Comparison of ENCODE assay signal across 17 cellular contexts in the genomic region with DNA sequence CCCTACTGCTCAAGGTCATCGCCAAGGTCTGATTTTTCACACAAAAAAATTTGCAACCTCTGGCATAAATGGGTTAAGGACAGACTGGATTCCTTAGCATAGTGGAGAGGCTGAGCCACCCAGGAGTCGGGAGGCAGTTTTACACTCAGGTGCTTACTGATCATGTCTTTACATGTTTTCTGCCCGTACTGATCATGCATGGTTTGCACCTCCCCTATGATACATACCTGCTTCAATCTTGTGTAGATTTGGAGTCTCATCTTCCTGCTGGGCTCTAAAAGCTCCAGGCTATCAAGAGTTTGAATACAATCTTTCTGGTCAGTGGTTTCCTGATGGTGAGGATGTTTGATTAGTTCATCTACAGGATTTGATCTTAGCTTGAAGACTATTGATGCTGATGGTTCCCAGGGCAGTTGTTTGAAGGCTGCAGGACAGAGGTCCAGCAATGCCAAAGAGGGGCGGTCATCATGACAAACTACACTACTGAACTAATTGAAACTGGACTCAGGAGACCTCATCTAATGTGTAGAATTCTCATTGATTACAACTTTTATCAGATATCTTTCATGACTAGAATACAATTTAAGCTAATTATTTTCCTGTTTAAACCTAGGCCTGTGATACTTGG. TPM values are rescaled to one million over a fixed set of nuclear protein-coding genes. Genes with fewer than 3 reads are reported as not detected.
DNase-seq lines count a peak whose midpoint lies in the region; ATAC-seq, FAIRE-seq and TF ChIP-seq lines count a peak whose summit lies in the region.
"Had no signal": no experiment of that assay in that cellular context is flagged by ENCODE, and none has a peak within 500 bp of the region (broad histone marks: within the 10 kb centered on the region; RNA-seq: fewer than 3 reads in every experiment).

No MANE protein-coding gene starts in this region.

- no peak overlapping the region for H3K4me2 ChIP-seq in PC-3 (ENCODE audit: low read length)

- no TSS peak for BruUV-seq in PC-3 (replicated peaks; lab: Mats Ljungman, UMichigan)

- H3K36me3 Mint-ChIP-seq in T-helper 2 cell treated with Interferon-gamma antibody and Interleukin-4, amounts not matched to agents 5 μg/mL and 100 μg/mL, for 36 hours (ENCODE audit: low read depth), result peaks cover 74% of the 10 kb centered on the region
- peaks cover 78% of the 10 kb centered on the region for H3K36me3 Mint-ChIP-seq in activated naive CD8-positive, alpha-beta T cell treated with anti-CD3 and anti-CD28 coated beads, Interleukin-2, amount 50 U/mL, for 24 hours (ENCODE audit: low read depth)
- peaks cover 26% of the 10 kb centered on the region for H3K36me3 Mint-ChIP-seq in memory B cell

- no peaks in the 10 kb centered on the region for H3K9me2 ChIP-seq in PC-3 (replicated peaks; ENCODE audit: low read length)

- CTCF ChIA-PET in PC-3 (lab: Charles Lee), result no interaction called here

- no peaks in the 10 kb centered on the region for H3K27me3 ChIP-seq in PC-3 (ENCODE audit: low read length)
- H3K27me3 ChIP-seq: spleen had no signal

- peak overlapping the region; percentile 8 for H3K27ac Mint-ChIP-seq in T-helper 2 cell treated with Interferon-gamma antibody and Interleukin-4, amounts not matched to agents 5 μg/mL and 100 μg/mL, for 36 hours
- H3K27ac Mint-ChIP-seq in activated naive CD8-positive, alpha-beta T cell treated with anti-CD3 and anti-CD28 coated beads, Interleukin-2, amount 50 U/mL, for 24 hours, result peak overlapping the region; percentile 81
- H3K27ac Mint-ChIP-seq in memory B cell, result peak overlapping the region; percentile 31

- H3K4me3 Mint-ChIP-seq in T-helper 2 cell treated with Interferon-gamma antibody and Interleukin-4, amounts not matched to agents 5 μg/mL and 100 μg/mL, for 36 hours, result no peak overlapping the region
- H3K4me3 Mint-ChIP-seq in activated naive CD8-positive, alpha-beta T cell treated with anti-CD3 and anti-CD28 coated beads, Interleukin-2, amount 50 U/mL, for 24 hours, result no peak overlapping the region
- H3K4me3 Mint-ChIP-seq in memory B cell, result no peak overlapping the region

- H3K4me1 ChIP-seq in PC-3 (ENCODE audit: insufficient read depth, low read length) (peaks cover 8% of the 10 kb centered on the region), kidney (ENCODE audit: control insufficient read depth in 1 of 2, insufficient read depth in 1 of 2, low read depth in 1 of 2, low read length in 2 of 2) (no peaks in the 10 kb centered on the region)

- H4K20me1 ChIP-seq in PC-3 (ENCODE audit: low read length), result peaks cover 5% of the 10 kb centered on the region; the same call in 1 of the 2 replicates

- no peak overlapping the region for H2AFZ ChIP-seq in PC-3 (ENCODE audit: low read length)

- peaks cover 14% of the 10 kb centered on the region for H3K4me1 Mint-ChIP-seq in T-helper 2 cell treated with Interferon-gamma antibody and Interleukin-4, amounts not matched to agents 5 μg/mL and 100 μg/mL, for 36 hours (ENCODE audit: low read depth)
- peaks cover 27% of the 10 kb centered on the region for H3K4me1 Mint-ChIP-seq in activated naive CD8-positive, alpha-beta T cell treated with anti-CD3 and anti-CD28 coated beads, Interleukin-2, amount 50 U/mL, for 24 hours
- peaks cover 17% of the 10 kb centered on the region for H3K4me1 Mint-ChIP-seq in memory B cell

- no peak for DNase-seq in T-helper 2 cell treated with Interferon-gamma antibody and Interleukin-4, amounts not matched to agents 5 μg/mL and 100 μg/mL, for 36 hours (ENCODE audit: low spot score)
- DNase-seq in T-helper 2 cell (no peak), HPDE6-E6E7 (ENCODE audit: extremely low spot score) (peak; percentile 79), memory B cell (ENCODE audit: low spot score in 2 of 2) (no peak), PC-3 (no peak), islet precursor cell (no peak), kidney (no peak)
- no peak for DNase-seq in activated naive CD8-positive, alpha-beta T cell treated with anti-CD3 and anti-CD28 coated beads, Interleukin-2, amount 50 U/mL, for 24 hours
- DNase-seq: C1 segment of cervical spinal cord; effector CD4-positive, alpha-beta T cell; foreskin fibroblast; left ventricle myocardium superior; NCI-H1092 treated with DMSO at 0.1 percent for 48 hours; NCI-H748 treated with DMSO at 0.1 percent for 48 hours; spleen; stimulated activated naive CD4-positive, alpha-beta T cell; trophoblast cell had no signal

- H3K9ac ChIP-seq in PC-3 (ENCODE audit: low read length) (no peak overlapping the region), kidney (ENCODE audit: low read length in 2 of 2) (no peak overlapping the region)

- no peak for ATAC-seq in activated naive CD8-positive, alpha-beta T cell treated with anti-CD3 and anti-CD28 coated beads, Interleukin-2, amount 50 U/mL, for 24 hours
- no peak for ATAC-seq in memory B cell (ENCODE audit: low read depth)
- ATAC-seq in PC-3, result no peak
- ATAC-seq: left ventricle myocardium superior had no signal

- FAIRE-seq in kidney (lab: Jason Lieb, UNC), result no peak

- H3K4me3 ChIP-seq in PC-3 (ENCODE audit: low read length) (no peak overlapping the region), kidney (ENCODE audit: low read length in 2 of 2) (no peak overlapping the region)
- H3K4me3 ChIP-seq: spleen had no signal

- H3K27ac ChIP-seq in PC-3 (ENCODE audit: low read length), result no peak overlapping the region
- H3K27ac ChIP-seq in kidney (ENCODE audit: low read depth in 2 of 2, low read length in 2 of 2), result no peak overlapping the region
- H3K27ac ChIP-seq: spleen had no signal

- H3K9me3 Mint-ChIP-seq in T-helper 2 cell treated with Interferon-gamma antibody and Interleukin-4, amounts not matched to agents 5 μg/mL and 100 μg/mL, for 36 hours, result no peaks in the 10 kb centered on the region
- H3K9me3 Mint-ChIP-seq in activated naive CD8-positive, alpha-beta T cell treated with anti-CD3 and anti-CD28 coated beads, Interleukin-2, amount 50 U/mL, for 24 hours, result no peaks in the 10 kb centered on the region
- no peaks in the 10 kb centered on the region for H3K9me3 Mint-ChIP-seq in memory B cell

- intact Hi-C loops in PC-3 (cut with micrococcal nuclease), result no loop called here
- intact Hi-C loops in kidney (cut with DNase I), result no loop called here

- H3K79me2 ChIP-seq in PC-3 (ENCODE audit: low read length), result peaks cover 23% of the 10 kb centered on the region

- TF ChIP-seq CTCF in PC-3 (conservative IDR thresholded peaks at IDR 0.05; ENCODE audit: low read depth, low read length) (no peak), kidney (IDR thresholded peaks at IDR 0.05; ENCODE audit: borderline replicate concordance, extremely low read depth, insufficient read depth) (no peak)

- H3K9me3 ChIP-seq in PC-3 (ENCODE audit: low read length) (no peaks in the 10 kb centered on the region), kidney (ENCODE audit: control insufficient read depth in 1 of 2, low read length in 2 of 2) (no peaks in the 10 kb centered on the region)
- H3K9me3 ChIP-seq: spleen had no signal

- POLR2A ChIA-PET in PC-3 (lab: Charles Lee; ENCODE audit: unreplicated experiment), result no interaction called here

- H3K36me3 ChIP-seq in PC-3 (ENCODE audit: low read depth, low read length), result peaks cover 40% of the 10 kb centered on the region
- peaks cover 46 to 49% of the 10 kb centered on the region in 2 donors for H3K36me3 ChIP-seq in kidney (ENCODE audit: control insufficient read depth in 1 of 2, insufficient read depth in 2 of 2, low read length in 2 of 2)

- H3F3A ChIP-seq in PC-3 (ENCODE audit: low read length, unreplicated experiment), result peaks cover 4% of the 10 kb centered on the region

- no peaks in the 10 kb centered on the region for H3K27me3 Mint-ChIP-seq in T-helper 2 cell treated with Interferon-gamma antibody and Interleukin-4, amounts not matched to agents 5 μg/mL and 100 μg/mL, for 36 hours (ENCODE audit: low read depth)
- H3K27me3 Mint-ChIP-seq in activated naive CD8-positive, alpha-beta T cell treated with anti-CD3 and anti-CD28 coated beads, Interleukin-2, amount 50 U/mL, for 24 hours, result no peaks in the 10 kb centered on the region
- H3K27me3 Mint-ChIP-seq in memory B cell, result no peaks in the 10 kb centered on the region

RNA-seq across cellular contexts. Expression of gene C1QBP, which starts 6.9 kb away (rescaled TPM):
- 303 and 308 TPM in 2 replicates for total RNA-seq in PC-3 (2014; rRNA removed)
- total RNA-seq in kidney, result 91.5 TPM
- polyA plus RNA-seq in kidney (ENCODE audit: insufficient read depth, low read depth, low replicate concordance), result 181 TPM

RNA-seq across cellular contexts. Expression of gene RPAIN, which starts 12.1 kb away (rescaled TPM):
- 46.1 and 47.9 TPM in 2 replicates for total RNA-seq in PC-3 (2014; rRNA removed)
- 36.1 TPM for total RNA-seq in kidney
- polyA plus RNA-seq in kidney (ENCODE audit: insufficient read depth, low read depth, low replicate concordance), result 34.0 TPM

RNA-seq across cellular contexts. Expression of gene NUP88, which starts 12.6 kb away (rescaled TPM):
- total RNA-seq in PC-3 (2014; rRNA removed), result 83.6 and 103 TPM in 2 replicates
- 57.9 TPM for total RNA-seq in kidney
- polyA plus RNA-seq in kidney (ENCODE audit: insufficient read depth, low read depth, low replicate concordance), result 55.1 TPM

RNA-seq across cellular contexts. Expression of gene DHX33, which starts 36.7 kb away (rescaled TPM):
- total RNA-seq in PC-3 (2014; rRNA removed), result 12.6 and 14.2 TPM in 2 replicates
- 13.2 TPM for total RNA-seq in kidney
- polyA plus RNA-seq in kidney (ENCODE audit: insufficient read depth, low read depth, low replicate concordance), result 3.1 TPM

RNA-seq across cellular contexts. Expression of gene DERL2, which starts 53.9 kb away (rescaled TPM):
- 18.1 and 38.7 TPM in 2 replicates for total RNA-seq in PC-3 (2014; rRNA removed)
- total RNA-seq in kidney, result 71.5 TPM
- 96.0 TPM for polyA plus RNA-seq in kidney (ENCODE audit: insufficient read depth, low read depth, low replicate concordance)

Comparison
In these comparisons a context has a peak if more than half of its experiments do, and no peak if none do; other contexts are left out.
1. H3K27ac Mint-ChIP-seq: peak in every context shown above with its lines; median percentile 81 in activated naive CD8-positive, alpha-beta T cell treated with anti-CD3 and anti-CD28 coated beads, Interleukin-2, amount 50 U/mL, for 24 hours; 31 in memory B cell; 8 in T-helper 2 cell treated with Interferon-gamma antibody and Interleukin-4, amounts not matched to agents 5 μg/mL and 100 μg/mL, for 36 hours.